Comparison of ENCODE assay signal across 19 cellular contexts in genomic region chr13:41179593-41180250, GRCh38. TPM values are rescaled to one million over a fixed set of nuclear protein-coding genes. Genes with fewer than 3 reads are reported as not detected.
A peak's percentile ranks its signal among the peaks of the same experiment; 100 is the strongest.
DNase-seq lines count a peak whose midpoint lies in the region; ATAC-seq, FAIRE-seq and TF ChIP-seq lines count a peak whose summit lies in the region.
"Had no signal": no experiment of that assay in that cellular context is flagged by ENCODE, and none has a peak within 500 bp of the region (broad histone marks: within the 10 kb centered on the region; RNA-seq: fewer than 3 reads in every experiment).

No MANE protein-coding gene starts in this region.

- no peak for DNase-seq in activated CD4-positive, alpha-beta T cell treated with anti-CD3 and anti-CD28 coated beads, Interleukin-2, amount 10 ng/mL, durations not matched to agents 24 days and 14 days
- DNase-seq in activated CD4-positive, alpha-beta T cell treated with anti-CD3 and anti-CD28 coated beads for 4 hours, result no peak
- peak; percentile 42 for DNase-seq in HS-5 (ENCODE audit: low read depth)
- peak; percentile 77 for DNase-seq in bronchial epithelial cell (ENCODE audit: low read depth)
- peak; percentile 29 for DNase-seq in renal cortical epithelial cell (ENCODE audit: low read depth)
- no peak for DNase-seq in effector CD8-positive, alpha-beta T cell (lab: John Stamatoyannopoulos, UW)
- no peak for DNase-seq in HAP-1 (ENCODE audit: low spot score in 2 of 2)
- DNase-seq: activated CD4-positive, alpha-beta T cell treated with anti-CD3 and anti-CD28 coated beads, Interleukin-2, amount 10 ng/mL, durations not matched to agents 7 days and 5 days; amygdala; immature natural killer cell; NCI-H1417 treated with DMSO at 0.1 percent for 48 hours; NCI-H69; occipital lobe; RPMI8226 had no signal

- peaks cover 5% of the 10 kb centered on the region; the same call in 1 of the 2 replicates for H3K9me3 ChIP-seq in HAP-1

- H3K9me3 Mint-ChIP-seq in activated CD4-positive, alpha-beta T cell treated with anti-CD3 and anti-CD28 coated beads, Interleukin-2, amount 10 ng/mL, durations not matched to agents 24 days and 14 days, result peaks cover under 1% of the 10 kb centered on the region

- no peak overlapping the region for H3K4me3 Mint-ChIP-seq in activated CD4-positive, alpha-beta T cell treated with anti-CD3 and anti-CD28 coated beads, Interleukin-2, amount 10 ng/mL, durations not matched to agents 24 days and 14 days
- H3K4me3 Mint-ChIP-seq: activated CD4-positive, alpha-beta T cell treated with anti-CD3 and anti-CD28 coated beads, Interleukin-2, amount 10 ng/mL, durations not matched to agents 7 days and 5 days; IgD-negative memory B cell; immature natural killer cell; T-helper 1 cell treated with Interleukin-12 subunit alpha and Interleukin-12 subunit beta and Interleukin-4 antibody, amounts not matched to agents 30 μg/mL and 1 μg/mL, for 36 hours; type B pancreatic cell had no signal

- H3K4me3 ChIP-seq in bronchial epithelial cell (ENCODE audit: low read depth, low read length) (no peak overlapping the region), HAP-1 (no peak overlapping the region)

- FAIRE-seq in bronchial epithelial cell (lab: Jason Lieb, UNC), result peak; percentile 64
- FAIRE-seq: D721Med had no signal

- no peaks in the 10 kb centered on the region for H3K36me3 ChIP-seq in bronchial epithelial cell (ENCODE audit: control insufficient read depth, insufficient read depth, low read length)
- no peaks in the 10 kb centered on the region for H3K36me3 ChIP-seq in HAP-1 (replicated peaks)

- TF ChIP-seq CTCF in bronchial epithelial cell (IDR thresholded peaks at IDR 0.05; ENCODE audit: insufficient read depth, low read length, severe bottlenecking), result no peak

- peak overlapping the region; percentile 35 for H3K27ac Mint-ChIP-seq in activated CD4-positive, alpha-beta T cell treated with anti-CD3 and anti-CD28 coated beads, Interleukin-2, amount 10 ng/mL, durations not matched to agents 24 days and 14 days
- H3K27ac Mint-ChIP-seq: activated CD4-positive, alpha-beta T cell treated with anti-CD3 and anti-CD28 coated beads, Interleukin-2, amount 10 ng/mL, durations not matched to agents 7 days and 5 days; IgD-negative memory B cell; immature natural killer cell; T-helper 1 cell treated with Interleukin-12 subunit alpha and Interleukin-12 subunit beta and Interleukin-4 antibody, amounts not matched to agents 30 μg/mL and 1 μg/mL, for 36 hours; type B pancreatic cell had no signal

- H3K4me1 ChIP-seq in HAP-1, result no peaks in the 10 kb centered on the region; the same call in 1 of the 2 replicates

- peaks cover 1% of the 10 kb centered on the region for H3K36me3 Mint-ChIP-seq in activated CD4-positive, alpha-beta T cell treated with anti-CD3 and anti-CD28 coated beads, Interleukin-2, amount 10 ng/mL, durations not matched to agents 24 days and 14 days (ENCODE audit: low read depth)

- H3K27me3 Mint-ChIP-seq in activated CD4-positive, alpha-beta T cell treated with anti-CD3 and anti-CD28 coated beads, Interleukin-2, amount 10 ng/mL, durations not matched to agents 24 days and 14 days, result no peaks in the 10 kb centered on the region
- H3K27me3 Mint-ChIP-seq: activated CD4-positive, alpha-beta T cell treated with anti-CD3 and anti-CD28 coated beads, Interleukin-2, amount 10 ng/mL, durations not matched to agents 7 days and 5 days; IgD-negative memory B cell; type B pancreatic cell had no signal

- ATAC-seq in GM21447 (IDR thresholded peaks at IDR 0.05; ENCODE audit: unreplicated experiment), result no peak

- in situ Hi-C loops in HAP-1 (cut with MboI; ENCODE audit: low sequenced_read_pairs), result no loop called here

- intact Hi-C loops in activated CD4-positive, alpha-beta T cell treated with anti-CD3 and anti-CD28 coated beads, Interleukin-2, amount 10 ng/mL, durations not matched to agents 24 days and 14 days (cut with micrococcal nuclease), result no loop called here

- H3K4me1 Mint-ChIP-seq in activated CD4-positive, alpha-beta T cell treated with anti-CD3 and anti-CD28 coated beads, Interleukin-2, amount 10 ng/mL, durations not matched to agents 24 days and 14 days, result peaks cover 3% of the 10 kb centered on the region
- H3K4me1 Mint-ChIP-seq: activated CD4-positive, alpha-beta T cell treated with anti-CD3 and anti-CD28 coated beads, Interleukin-2, amount 10 ng/mL, durations not matched to agents 7 days and 5 days; immature natural killer cell had no signal

- H3K27me3 ChIP-seq in bronchial epithelial cell (ENCODE audit: control insufficient read depth, insufficient read depth, low read length) (no peaks in the 10 kb centered on the region), HAP-1 (ENCODE audit: low read depth) (no peaks in the 10 kb centered on the region)

RNA-seq across cellular contexts. Expression of gene KBTBD7, which starts 14.6 kb away (rescaled TPM):
- 5.6 and 6.2 TPM in 2 replicates for total RNA-seq in activated CD4-positive, alpha-beta T cell treated with anti-CD3 and anti-CD28 coated beads, Interleukin-2, amount 10 ng/mL, durations not matched to agents 24 days and 14 days
- total RNA-seq in bronchial epithelial cell, result 7.2 and 9.5 TPM in 2 replicates
- total RNA-seq in renal cortical epithelial cell, result 5.0 and 15.7 TPM in 2 replicates

RNA-seq across cellular contexts. Expression of gene KBTBD6, which starts 47.1 kb away (rescaled TPM):
- 6.3 and 6.8 TPM in 2 replicates for total RNA-seq in activated CD4-positive, alpha-beta T cell treated with anti-CD3 and anti-CD28 coated beads, Interleukin-2, amount 10 ng/mL, durations not matched to agents 24 days and 14 days
- 4.6 and 6.3 TPM in 2 replicates for total RNA-seq in bronchial epithelial cell
- total RNA-seq in renal cortical epithelial cell, result 7.1 and 17.7 TPM in 2 replicates

Comparison
In these comparisons a context has a peak if more than half of its experiments do, and no peak if none do; other contexts are left out.
1. DNase-seq: peak in HS-5 (single experiment), bronchial epithelial cell (single experiment) and renal cortical epithelial cell (single experiment); none in activated CD4-positive, alpha-beta T cell treated with anti-CD3 and anti-CD28 coated beads, Interleukin-2, amount 10 ng/mL, durations not matched to agents 24 days and 14 days (single experiment), activated CD4-positive, alpha-beta T cell treated with anti-CD3 and anti-CD28 coated beads for 4 hours (0 of 2), effector CD8-positive, alpha-beta T cell (single experiment) and HAP-1 (0 of 2).